2 cellular contexts compared by ENCODE assay signal in the genomic region with DNA sequence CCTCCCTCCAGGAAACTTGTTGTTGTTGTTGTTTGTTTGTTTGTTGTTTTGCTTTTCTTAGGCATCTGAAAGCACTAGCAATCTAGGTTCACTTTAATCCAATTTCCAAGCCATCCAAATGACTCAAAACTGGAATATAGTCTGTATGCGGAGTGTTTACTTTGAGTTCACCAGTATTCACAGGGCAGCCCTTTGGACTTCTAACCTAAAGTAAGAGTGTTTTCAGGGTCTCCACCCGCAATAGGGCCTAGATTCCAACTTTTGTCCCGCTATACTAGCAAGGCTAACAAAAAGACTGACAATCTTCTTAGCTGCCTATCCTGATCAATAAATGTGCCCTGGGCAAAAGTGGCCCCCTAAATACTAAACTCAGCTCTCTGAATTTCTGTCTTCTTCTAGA.
TF ChIP-seq lines count a peak whose summit lies in the region.

No MANE protein-coding gene starts in this region.

TF ChIP-seq in HepG2, 621 proteins besides CTCF, POLR2A, EP300 and RAD21:
- TF ChIP-seq, protein P1, sequence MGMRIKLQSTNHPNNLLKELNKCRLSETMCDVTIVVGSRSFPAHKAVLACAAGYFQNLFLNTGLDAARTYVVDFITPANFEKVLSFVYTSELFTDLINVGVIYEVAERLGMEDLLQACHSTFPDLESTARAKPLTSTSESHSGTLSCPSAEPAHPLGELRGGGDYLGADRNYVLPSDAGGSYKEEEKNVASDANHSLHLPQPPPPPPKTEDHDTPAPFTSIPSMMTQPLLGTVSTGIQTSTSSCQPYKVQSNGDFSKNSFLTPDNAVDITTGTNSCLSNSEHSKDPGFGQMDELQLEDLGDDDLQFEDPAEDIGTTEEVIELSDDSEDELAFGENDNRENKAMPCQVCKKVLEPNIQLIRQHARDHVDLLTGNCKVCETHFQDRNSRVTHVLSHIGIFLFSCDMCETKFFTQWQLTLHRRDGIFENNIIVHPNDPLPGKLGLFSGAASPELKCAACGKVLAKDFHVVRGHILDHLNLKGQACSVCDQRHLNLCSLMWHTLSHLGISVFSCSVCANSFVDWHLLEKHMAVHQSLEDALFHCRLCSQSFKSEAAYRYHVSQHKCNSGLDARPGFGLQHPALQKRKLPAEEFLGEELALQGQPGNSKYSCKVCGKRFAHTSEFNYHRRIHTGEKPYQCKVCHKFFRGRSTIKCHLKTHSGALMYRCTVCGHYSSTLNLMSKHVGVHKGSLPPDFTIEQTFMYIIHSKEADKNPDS (CRISPR knock-in tag; IDR thresholded peaks at IDR 0.05), result no peak
- TF ChIP-seq HNF4A (CRISPR knock-in tag; IDR thresholded peaks at IDR 0.05) (peak; percentile 62), BRD4 (CRISPR knock-in tag; IDR thresholded peaks at IDR 0.05) (no peak), FOXA3 (CRISPR knock-in tag; IDR thresholded peaks at IDR 0.05) (0 out of 2 replicates have a peak, but pooled peaks have one; percentile 34), MIXL1 (CRISPR knock-in tag; IDR thresholded peaks at IDR 0.05) (peak; percentile 36; the same call in 1 of the 2 replicates), FOXP1 (IDR thresholded peaks at IDR 0.05) (0 out of 2 replicates have a peak, but pooled peaks have one; percentile 26), FOXP1 (CRISPR knock-in tag; IDR thresholded peaks at IDR 0.05) (no peak), HNF4G (IDR thresholded peaks at IDR 0.05; ENCODE audit: borderline replicate concordance, low read depth, low read length) (peak; percentile 37; the same call in 1 of the 2 replicates), HNF4G (CRISPR knock-in tag; IDR thresholded peaks at IDR 0.05; ENCODE audit: borderline replicate concordance, low read depth) (no peak)
- TF ChIP-seq, protein P2, sequence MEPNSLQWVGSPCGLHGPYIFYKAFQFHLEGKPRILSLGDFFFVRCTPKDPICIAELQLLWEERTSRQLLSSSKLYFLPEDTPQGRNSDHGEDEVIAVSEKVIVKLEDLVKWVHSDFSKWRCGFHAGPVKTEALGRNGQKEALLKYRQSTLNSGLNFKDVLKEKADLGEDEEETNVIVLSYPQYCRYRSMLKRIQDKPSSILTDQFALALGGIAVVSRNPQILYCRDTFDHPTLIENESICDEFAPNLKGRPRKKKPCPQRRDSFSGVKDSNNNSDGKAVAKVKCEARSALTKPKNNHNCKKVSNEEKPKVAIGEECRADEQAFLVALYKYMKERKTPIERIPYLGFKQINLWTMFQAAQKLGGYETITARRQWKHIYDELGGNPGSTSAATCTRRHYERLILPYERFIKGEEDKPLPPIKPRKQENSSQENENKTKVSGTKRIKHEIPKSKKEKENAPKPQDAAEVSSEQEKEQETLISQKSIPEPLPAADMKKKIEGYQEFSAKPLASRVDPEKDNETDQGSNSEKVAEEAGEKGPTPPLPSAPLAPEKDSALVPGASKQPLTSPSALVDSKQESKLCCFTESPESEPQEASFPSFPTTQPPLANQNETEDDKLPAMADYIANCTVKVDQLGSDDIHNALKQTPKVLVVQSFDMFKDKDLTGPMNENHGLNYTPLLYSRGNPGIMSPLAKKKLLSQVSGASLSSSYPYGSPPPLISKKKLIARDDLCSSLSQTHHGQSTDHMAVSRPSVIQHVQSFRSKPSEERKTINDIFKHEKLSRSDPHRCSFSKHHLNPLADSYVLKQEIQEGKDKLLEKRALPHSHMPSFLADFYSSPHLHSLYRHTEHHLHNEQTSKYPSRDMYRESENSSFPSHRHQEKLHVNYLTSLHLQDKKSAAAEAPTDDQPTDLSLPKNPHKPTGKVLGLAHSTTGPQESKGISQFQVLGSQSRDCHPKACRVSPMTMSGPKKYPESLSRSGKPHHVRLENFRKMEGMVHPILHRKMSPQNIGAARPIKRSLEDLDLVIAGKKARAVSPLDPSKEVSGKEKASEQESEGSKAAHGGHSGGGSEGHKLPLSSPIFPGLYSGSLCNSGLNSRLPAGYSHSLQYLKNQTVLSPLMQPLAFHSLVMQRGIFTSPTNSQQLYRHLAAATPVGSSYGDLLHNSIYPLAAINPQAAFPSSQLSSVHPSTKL (CRISPR knock-in tag; IDR thresholded peaks at IDR 0.05), result 0 out of 2 replicates have a peak, but pooled peaks have one; percentile 33
- TF ChIP-seq, protein P3, sequence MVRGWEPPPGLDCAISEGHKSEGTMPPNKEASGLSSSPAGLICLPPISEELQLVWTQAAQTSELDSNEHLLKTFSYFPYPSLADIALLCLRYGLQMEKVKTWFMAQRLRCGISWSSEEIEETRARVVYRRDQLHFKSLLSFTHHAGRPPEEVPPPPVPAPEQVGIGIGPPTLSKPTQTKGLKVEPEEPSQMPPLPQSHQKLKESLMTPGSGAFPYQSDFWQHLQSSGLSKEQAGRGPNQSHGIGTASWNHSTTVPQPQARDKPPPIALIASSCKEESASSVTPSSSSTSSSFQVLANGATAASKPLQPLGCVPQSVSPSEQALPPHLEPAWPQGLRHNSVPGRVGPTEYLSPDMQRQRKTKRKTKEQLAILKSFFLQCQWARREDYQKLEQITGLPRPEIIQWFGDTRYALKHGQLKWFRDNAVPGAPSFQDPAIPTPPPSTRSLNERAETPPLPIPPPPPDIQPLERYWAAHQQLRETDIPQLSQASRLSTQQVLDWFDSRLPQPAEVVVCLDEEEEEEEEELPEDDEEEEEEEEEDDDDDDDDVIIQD (CRISPR knock-in tag; IDR thresholded peaks at IDR 0.05; ENCODE audit: low read depth), result peak; percentile 14; the same call in 1 of the 2 replicates
- TF ChIP-seq, protein P4, sequence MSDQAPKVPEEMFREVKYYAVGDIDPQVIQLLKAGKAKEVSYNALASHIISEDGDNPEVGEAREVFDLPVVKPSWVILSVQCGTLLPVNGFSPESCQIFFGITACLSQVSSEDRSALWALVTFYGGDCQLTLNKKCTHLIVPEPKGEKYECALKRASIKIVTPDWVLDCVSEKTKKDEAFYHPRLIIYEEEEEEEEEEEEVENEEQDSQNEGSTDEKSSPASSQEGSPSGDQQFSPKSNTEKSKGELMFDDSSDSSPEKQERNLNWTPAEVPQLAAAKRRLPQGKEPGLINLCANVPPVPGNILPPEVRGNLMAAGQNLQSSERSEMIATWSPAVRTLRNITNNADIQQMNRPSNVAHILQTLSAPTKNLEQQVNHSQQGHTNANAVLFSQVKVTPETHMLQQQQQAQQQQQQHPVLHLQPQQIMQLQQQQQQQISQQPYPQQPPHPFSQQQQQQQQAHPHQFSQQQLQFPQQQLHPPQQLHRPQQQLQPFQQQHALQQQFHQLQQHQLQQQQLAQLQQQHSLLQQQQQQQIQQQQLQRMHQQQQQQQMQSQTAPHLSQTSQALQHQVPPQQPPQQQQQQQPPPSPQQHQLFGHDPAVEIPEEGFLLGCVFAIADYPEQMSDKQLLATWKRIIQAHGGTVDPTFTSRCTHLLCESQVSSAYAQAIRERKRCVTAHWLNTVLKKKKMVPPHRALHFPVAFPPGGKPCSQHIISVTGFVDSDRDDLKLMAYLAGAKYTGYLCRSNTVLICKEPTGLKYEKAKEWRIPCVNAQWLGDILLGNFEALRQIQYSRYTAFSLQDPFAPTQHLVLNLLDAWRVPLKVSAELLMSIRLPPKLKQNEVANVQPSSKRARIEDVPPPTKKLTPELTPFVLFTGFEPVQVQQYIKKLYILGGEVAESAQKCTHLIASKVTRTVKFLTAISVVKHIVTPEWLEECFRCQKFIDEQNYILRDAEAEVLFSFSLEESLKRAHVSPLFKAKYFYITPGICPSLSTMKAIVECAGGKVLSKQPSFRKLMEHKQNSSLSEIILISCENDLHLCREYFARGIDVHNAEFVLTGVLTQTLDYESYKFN (CRISPR knock-in tag; conservative IDR thresholded peaks at IDR 0.05), result peak; percentile 62

TF ChIP-seq in GM23338, 12 proteins besides CTCF, POLR2A, EP300 and RAD21:
- TF ChIP-seq EZH2phosphoT487 (IDR thresholded peaks at IDR 0.05; ENCODE audit: unreplicated experiment) (no peak), EZH2 (IDR thresholded peaks at IDR 0.05; ENCODE audit: low read depth, unreplicated experiment) (no peak), JUNB (IDR thresholded peaks at IDR 0.05; ENCODE audit: unreplicated experiment) (no peak), CREB1 (CRISPR knock-in tag; IDR thresholded peaks at IDR 0.05; ENCODE audit: low read depth) (no peak), ZNF331 (CRISPR knock-in tag; IDR thresholded peaks at IDR 0.05; ENCODE audit: low read depth) (no peak), STAT1 (IDR thresholded peaks at IDR 0.05; ENCODE audit: unreplicated experiment) (no peak), POLR2AphosphoS5 (IDR thresholded peaks at IDR 0.05; ENCODE audit: low read depth) (no peak), ZNF114 (CRISPR knock-in tag; IDR thresholded peaks at IDR 0.05) (no peak), NANOG (IDR thresholded peaks at IDR 0.05; ENCODE audit: borderline replicate concordance) (no peak)
- TF ChIP-seq, protein P5, sequence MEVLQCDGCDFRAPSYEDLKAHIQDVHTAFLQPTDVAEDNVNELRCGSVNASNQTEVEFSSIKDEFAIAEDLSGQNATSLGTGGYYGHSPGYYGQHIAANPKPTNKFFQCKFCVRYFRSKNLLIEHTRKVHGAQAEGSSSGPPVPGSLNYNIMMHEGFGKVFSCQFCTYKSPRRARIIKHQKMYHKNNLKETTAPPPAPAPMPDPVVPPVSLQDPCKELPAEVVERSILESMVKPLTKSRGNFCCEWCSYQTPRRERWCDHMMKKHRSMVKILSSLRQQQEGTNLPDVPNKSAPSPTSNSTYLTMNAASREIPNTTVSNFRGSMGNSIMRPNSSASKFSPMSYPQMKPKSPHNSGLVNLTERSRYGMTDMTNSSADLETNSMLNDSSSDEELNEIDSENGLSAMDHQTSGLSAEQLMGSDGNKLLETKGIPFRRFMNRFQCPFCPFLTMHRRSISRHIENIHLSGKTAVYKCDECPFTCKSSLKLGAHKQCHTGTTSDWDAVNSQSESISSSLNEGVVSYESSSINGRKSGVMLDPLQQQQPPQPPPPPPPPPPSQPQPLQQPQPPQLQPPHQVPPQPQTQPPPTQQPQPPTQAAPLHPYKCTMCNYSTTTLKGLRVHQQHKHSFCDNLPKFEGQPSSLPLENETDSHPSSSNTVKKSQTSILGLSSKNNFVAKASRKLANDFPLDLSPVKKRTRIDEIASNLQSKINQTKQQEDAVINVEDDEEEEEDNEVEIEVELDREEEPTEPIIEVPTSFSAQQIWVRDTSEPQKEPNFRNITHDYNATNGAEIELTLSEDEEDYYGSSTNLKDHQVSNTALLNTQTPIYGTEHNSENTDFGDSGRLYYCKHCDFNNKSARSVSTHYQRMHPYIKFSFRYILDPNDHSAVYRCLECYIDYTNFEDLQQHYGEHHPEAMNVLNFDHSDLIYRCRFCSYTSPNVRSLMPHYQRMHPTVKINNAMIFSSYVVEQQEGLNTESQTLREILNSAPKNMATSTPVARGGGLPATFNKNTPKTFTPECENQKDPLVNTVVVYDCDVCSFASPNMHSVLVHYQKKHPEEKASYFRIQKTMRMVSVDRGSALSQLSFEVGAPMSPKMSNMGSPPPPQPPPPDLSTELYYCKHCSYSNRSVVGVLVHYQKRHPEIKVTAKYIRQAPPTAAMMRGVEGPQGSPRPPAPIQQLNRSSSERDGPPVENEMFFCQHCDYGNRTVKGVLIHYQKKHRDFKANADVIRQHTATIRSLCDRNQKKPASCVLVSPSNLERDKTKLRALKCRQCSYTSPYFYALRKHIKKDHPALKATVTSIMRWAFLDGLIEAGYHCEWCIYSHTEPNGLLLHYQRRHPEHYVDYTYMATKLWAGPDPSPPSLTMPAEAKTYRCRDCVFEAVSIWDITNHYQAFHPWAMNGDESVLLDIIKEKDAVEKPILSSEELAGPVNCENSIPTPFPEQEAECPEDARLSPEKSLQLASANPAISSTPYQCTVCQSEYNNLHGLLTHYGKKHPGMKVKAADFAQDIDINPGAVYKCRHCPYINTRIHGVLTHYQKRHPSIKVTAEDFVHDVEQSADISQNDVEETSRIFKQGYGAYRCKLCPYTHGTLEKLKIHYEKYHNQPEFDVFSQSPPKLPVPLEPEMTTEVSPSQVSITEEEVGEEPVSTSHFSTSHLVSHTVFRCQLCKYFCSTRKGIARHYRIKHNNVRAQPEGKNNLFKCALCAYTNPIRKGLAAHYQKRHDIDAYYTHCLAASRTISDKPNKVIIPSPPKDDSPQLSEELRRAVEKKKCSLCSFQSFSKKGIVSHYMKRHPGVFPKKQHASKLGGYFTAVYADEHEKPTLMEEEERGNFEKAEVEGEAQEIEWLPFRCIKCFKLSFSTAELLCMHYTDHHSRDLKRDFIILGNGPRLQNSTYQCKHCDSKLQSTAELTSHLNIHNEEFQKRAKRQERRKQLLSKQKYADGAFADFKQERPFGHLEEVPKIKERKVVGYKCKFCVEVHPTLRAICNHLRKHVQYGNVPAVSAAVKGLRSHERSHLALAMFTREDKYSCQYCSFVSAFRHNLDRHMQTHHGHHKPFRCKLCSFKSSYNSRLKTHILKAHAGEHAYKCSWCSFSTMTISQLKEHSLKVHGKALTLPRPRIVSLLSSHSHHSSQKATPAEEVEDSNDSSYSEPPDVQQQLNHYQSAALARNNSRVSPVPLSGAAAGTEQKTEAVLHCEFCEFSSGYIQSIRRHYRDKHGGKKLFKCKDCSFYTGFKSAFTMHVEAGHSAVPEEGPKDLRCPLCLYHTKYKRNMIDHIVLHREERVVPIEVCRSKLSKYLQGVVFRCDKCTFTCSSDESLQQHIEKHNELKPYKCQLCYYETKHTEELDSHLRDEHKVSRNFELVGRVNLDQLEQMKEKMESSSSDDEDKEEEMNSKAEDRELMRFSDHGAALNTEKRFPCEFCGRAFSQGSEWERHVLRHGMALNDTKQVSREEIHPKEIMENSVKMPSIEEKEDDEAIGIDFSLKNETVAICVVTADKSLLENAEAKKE (CRISPR knock-in tag; IDR thresholded peaks at IDR 0.05), result no peak
- TF ChIP-seq, protein P6, sequence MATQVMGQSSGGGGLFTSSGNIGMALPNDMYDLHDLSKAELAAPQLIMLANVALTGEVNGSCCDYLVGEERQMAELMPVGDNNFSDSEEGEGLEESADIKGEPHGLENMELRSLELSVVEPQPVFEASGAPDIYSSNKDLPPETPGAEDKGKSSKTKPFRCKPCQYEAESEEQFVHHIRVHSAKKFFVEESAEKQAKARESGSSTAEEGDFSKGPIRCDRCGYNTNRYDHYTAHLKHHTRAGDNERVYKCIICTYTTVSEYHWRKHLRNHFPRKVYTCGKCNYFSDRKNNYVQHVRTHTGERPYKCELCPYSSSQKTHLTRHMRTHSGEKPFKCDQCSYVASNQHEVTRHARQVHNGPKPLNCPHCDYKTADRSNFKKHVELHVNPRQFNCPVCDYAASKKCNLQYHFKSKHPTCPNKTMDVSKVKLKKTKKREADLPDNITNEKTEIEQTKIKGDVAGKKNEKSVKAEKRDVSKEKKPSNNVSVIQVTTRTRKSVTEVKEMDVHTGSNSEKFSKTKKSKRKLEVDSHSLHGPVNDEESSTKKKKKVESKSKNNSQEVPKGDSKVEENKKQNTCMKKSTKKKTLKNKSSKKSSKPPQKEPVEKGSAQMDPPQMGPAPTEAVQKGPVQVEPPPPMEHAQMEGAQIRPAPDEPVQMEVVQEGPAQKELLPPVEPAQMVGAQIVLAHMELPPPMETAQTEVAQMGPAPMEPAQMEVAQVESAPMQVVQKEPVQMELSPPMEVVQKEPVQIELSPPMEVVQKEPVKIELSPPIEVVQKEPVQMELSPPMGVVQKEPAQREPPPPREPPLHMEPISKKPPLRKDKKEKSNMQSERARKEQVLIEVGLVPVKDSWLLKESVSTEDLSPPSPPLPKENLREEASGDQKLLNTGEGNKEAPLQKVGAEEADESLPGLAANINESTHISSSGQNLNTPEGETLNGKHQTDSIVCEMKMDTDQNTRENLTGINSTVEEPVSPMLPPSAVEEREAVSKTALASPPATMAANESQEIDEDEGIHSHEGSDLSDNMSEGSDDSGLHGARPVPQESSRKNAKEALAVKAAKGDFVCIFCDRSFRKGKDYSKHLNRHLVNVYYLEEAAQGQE (IDR thresholded peaks at IDR 0.05; ENCODE audit: unreplicated experiment), result no peak
- TF ChIP-seq, protein P7, sequence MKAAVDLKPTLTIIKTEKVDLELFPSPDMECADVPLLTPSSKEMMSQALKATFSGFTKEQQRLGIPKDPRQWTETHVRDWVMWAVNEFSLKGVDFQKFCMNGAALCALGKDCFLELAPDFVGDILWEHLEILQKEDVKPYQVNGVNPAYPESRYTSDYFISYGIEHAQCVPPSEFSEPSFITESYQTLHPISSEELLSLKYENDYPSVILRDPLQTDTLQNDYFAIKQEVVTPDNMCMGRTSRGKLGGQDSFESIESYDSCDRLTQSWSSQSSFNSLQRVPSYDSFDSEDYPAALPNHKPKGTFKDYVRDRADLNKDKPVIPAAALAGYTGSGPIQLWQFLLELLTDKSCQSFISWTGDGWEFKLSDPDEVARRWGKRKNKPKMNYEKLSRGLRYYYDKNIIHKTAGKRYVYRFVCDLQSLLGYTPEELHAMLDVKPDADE (IDR thresholded peaks at IDR 0.05), result no peak
